16 cellular contexts compared by ENCODE assay signal in the genomic region with DNA sequence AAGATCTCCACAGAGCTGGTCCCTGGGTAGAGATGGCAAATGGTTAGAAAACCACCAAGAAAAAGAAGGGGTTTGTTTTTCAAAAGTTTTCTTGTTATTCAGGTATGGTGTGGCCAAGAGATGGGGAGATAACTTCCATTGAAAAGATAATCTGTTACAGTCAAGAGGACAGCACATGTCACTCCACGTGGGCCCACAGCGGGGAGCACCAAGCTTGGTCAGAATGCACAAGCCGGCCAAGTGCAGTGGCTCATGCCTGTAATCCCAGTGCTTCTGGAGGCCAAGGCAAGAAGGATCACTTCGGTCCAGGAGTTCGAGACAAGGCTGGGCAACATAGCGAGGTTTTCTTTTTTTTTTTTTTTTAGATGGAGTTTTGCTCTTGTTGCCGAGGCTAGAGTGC. TPM values are rescaled to one million over a fixed set of nuclear protein-coding genes. Genes with fewer than 3 reads are reported as not detected.
A peak's percentile ranks its signal among the peaks of the same experiment; 100 is the strongest.
DNase-seq lines count a peak whose midpoint lies in the region; ATAC-seq and TF ChIP-seq lines count a peak whose summit lies in the region.
"Had no signal": no experiment of that assay in that cellular context is flagged by ENCODE, and none has a peak within 500 bp of the region (broad histone marks: within the 10 kb centered on the region; RNA-seq: fewer than 3 reads in every experiment).

No MANE protein-coding gene starts in this region.

- H3K9me3 Mint-ChIP-seq in activated naive CD4-positive, alpha-beta T cell treated with anti-CD3 and anti-CD28 coated beads, Interleukin-2, amount 50 U/mL, for 24 hours = no peaks in the 10 kb centered on the region
- no peaks in the 10 kb centered on the region for H3K9me3 Mint-ChIP-seq in activated naive CD4-positive, alpha-beta T cell treated with anti-CD3 and anti-CD28 coated beads for 36 hours
- H3K9me3 Mint-ChIP-seq in glutamatergic neuron (ENCODE audit: unreplicated experiment) = no peaks in the 10 kb centered on the region
- H3K9me3 Mint-ChIP-seq in neural crest cell = no peaks in the 10 kb centered on the region
- H3K9me3 Mint-ChIP-seq: CD4-positive, alpha-beta memory T cell; H9 had no signal

- H3K36me3 ChIP-seq in WERI-Rb-1 = no peaks in the 10 kb centered on the region
- H3K36me3 ChIP-seq: BLaER1 had no signal

- no peak overlapping the region for H3K4me3 Mint-ChIP-seq in activated naive CD4-positive, alpha-beta T cell treated with anti-CD3 and anti-CD28 coated beads, Interleukin-2, amount 50 U/mL, for 24 hours
- H3K4me3 Mint-ChIP-seq in activated naive CD4-positive, alpha-beta T cell treated with anti-CD3 and anti-CD28 coated beads for 36 hours = no peak overlapping the region
- no peak overlapping the region for H3K4me3 Mint-ChIP-seq in glutamatergic neuron (ENCODE audit: unreplicated experiment)
- H3K4me3 Mint-ChIP-seq in neural crest cell = peak overlapping the region; percentile 24
- H3K4me3 Mint-ChIP-seq: CD14-positive monocyte; CD4-positive, alpha-beta memory T cell; H9 had no signal

- no peak overlapping the region for H3K27ac ChIP-seq in WERI-Rb-1
- H3K27ac ChIP-seq: BLaER1 had no signal

- H3K27me3 ChIP-seq in WERI-Rb-1 (ENCODE audit: insufficient read depth, low read depth, severe bottlenecking) = no peaks in the 10 kb centered on the region
- H3K27me3 ChIP-seq: BLaER1 had no signal

- CTCF ChIA-PET in activated naive CD4-positive, alpha-beta T cell treated with anti-CD3 and anti-CD28 coated beads for 36 hours (lab: Charles Lee) = interaction anchor here (0.7 kb wide), 1 partner anchor 91 kb away, joined by 3 read pairs; no protein-coding TSS in a partner anchor

- no peak for ATAC-seq in GM18502 (IDR thresholded peaks at IDR 0.05; ENCODE audit: poor library complexity, unreplicated experiment)
- ATAC-seq in GM21737 (IDR thresholded peaks at IDR 0.05; ENCODE audit: unreplicated experiment) = no peak

- no peaks in the 10 kb centered on the region for H3K9me3 ChIP-seq in WERI-Rb-1 (ENCODE audit: severe bottlenecking)
- H3K9me3 ChIP-seq: BLaER1 had no signal

- no peak overlapping the region for H3K4me3 ChIP-seq in WERI-Rb-1 (ENCODE audit: low read depth, low read length)
- H3K4me3 ChIP-seq: BLaER1 had no signal

- H3K4me1 Mint-ChIP-seq in activated naive CD4-positive, alpha-beta T cell treated with anti-CD3 and anti-CD28 coated beads, Interleukin-2, amount 50 U/mL, for 24 hours = peaks cover 41% of the 10 kb centered on the region
- peaks cover 41% of the 10 kb centered on the region for H3K4me1 Mint-ChIP-seq in activated naive CD4-positive, alpha-beta T cell treated with anti-CD3 and anti-CD28 coated beads for 36 hours (ENCODE audit: low read depth)
- H3K4me1 Mint-ChIP-seq in glutamatergic neuron (ENCODE audit: low read depth, unreplicated experiment) (peaks cover 7% of the 10 kb centered on the region), neural crest cell (peaks cover 12% of the 10 kb centered on the region)

- H3K27me3 Mint-ChIP-seq in activated naive CD4-positive, alpha-beta T cell treated with anti-CD3 and anti-CD28 coated beads, Interleukin-2, amount 50 U/mL, for 24 hours = no peaks in the 10 kb centered on the region
- H3K27me3 Mint-ChIP-seq in activated naive CD4-positive, alpha-beta T cell treated with anti-CD3 and anti-CD28 coated beads for 36 hours (ENCODE audit: low read depth) = no peaks in the 10 kb centered on the region
- H3K27me3 Mint-ChIP-seq in glutamatergic neuron (ENCODE audit: unreplicated experiment) (peaks cover 1% of the 10 kb centered on the region), neural crest cell (ENCODE audit: low read depth) (no peaks in the 10 kb centered on the region)

- peaks cover 2% of the 10 kb centered on the region for H3K36me3 Mint-ChIP-seq in activated naive CD4-positive, alpha-beta T cell treated with anti-CD3 and anti-CD28 coated beads, Interleukin-2, amount 50 U/mL, for 24 hours
- no peaks in the 10 kb centered on the region for H3K36me3 Mint-ChIP-seq in activated naive CD4-positive, alpha-beta T cell treated with anti-CD3 and anti-CD28 coated beads for 36 hours (ENCODE audit: low read depth)
- H3K36me3 Mint-ChIP-seq in glutamatergic neuron (ENCODE audit: unreplicated experiment) (no peaks in the 10 kb centered on the region), neural crest cell (ENCODE audit: low read depth) (no peaks in the 10 kb centered on the region)
- H3K36me3 Mint-ChIP-seq: CD14-positive monocyte; CD4-positive, alpha-beta memory T cell had no signal

- 0 out of 2 replicates have a peak, but pooled peaks have one; percentile 6 for TF ChIP-seq CTCF in WERI-Rb-1 (IDR thresholded peaks at IDR 0.05; ENCODE audit: low read depth, low read length)
- no peak for TF ChIP-seq CTCF in glutamatergic neuron (IDR thresholded peaks at IDR 0.05; ENCODE audit: partially characterized antibody, unreplicated experiment)
- TF ChIP-seq CTCF in neural crest cell (conservative IDR thresholded peaks at IDR 0.05) = no peak

- H3K27ac Mint-ChIP-seq in activated naive CD4-positive, alpha-beta T cell treated with anti-CD3 and anti-CD28 coated beads, Interleukin-2, amount 50 U/mL, for 24 hours = peak overlapping the region; percentile 59
- no peak overlapping the region for H3K27ac Mint-ChIP-seq in activated naive CD4-positive, alpha-beta T cell treated with anti-CD3 and anti-CD28 coated beads for 36 hours
- H3K27ac Mint-ChIP-seq in glutamatergic neuron (ENCODE audit: unreplicated experiment) = peak overlapping the region; percentile 5
- H3K27ac Mint-ChIP-seq in neural crest cell (ENCODE audit: unreplicated experiment) = no peak overlapping the region
- H3K27ac Mint-ChIP-seq: CD14-positive monocyte had no signal

- no peak for DNase-seq in activated naive CD4-positive, alpha-beta T cell treated with anti-CD3 and anti-CD28 coated beads for 36 hours
- DNase-seq in WERI-Rb-1 = peak; percentile 46
- DNase-seq in glutamatergic neuron = no peak
- no peak for DNase-seq in neural crest cell (ENCODE audit: low read depth, low spot score)
- DNase-seq: 8988T; CD4-positive, alpha-beta memory T cell; DMS153; DMS79; GF-D8; GOT3; H9 had no signal

- intact Hi-C loops in activated naive CD4-positive, alpha-beta T cell treated with anti-CD3 and anti-CD28 coated beads for 36 hours (cut with micrococcal nuclease) = loop anchor here (10.0 kb wide), 1 partner anchor 884 kb away; no protein-coding TSS in a partner anchor

RNA-seq across cellular contexts. Expression of gene LCLAT1, which starts 6.0 kb away (rescaled TPM):
- total RNA-seq in activated naive CD4-positive, alpha-beta T cell treated with anti-CD3 and anti-CD28 coated beads for 36 hours = 10 to 100 TPM; 18.8 to 22.8 TPM
- total RNA-seq in glutamatergic neuron (ENCODE audit: unreplicated experiment) (16.0 TPM), neural crest cell (26.8 and 27.7 TPM in 2 replicates)

Comparison
In these comparisons a context has a peak if more than half of its experiments do, and no peak if none do; other contexts are left out.
1. H3K27ac Mint-ChIP-seq: peak in activated naive CD4-positive, alpha-beta T cell treated with anti-CD3 and anti-CD28 coated beads, Interleukin-2, amount 50 U/mL, for 24 hours (single experiment) and glutamatergic neuron (single experiment); none in activated naive CD4-positive, alpha-beta T cell treated with anti-CD3 and anti-CD28 coated beads for 36 hours (single experiment) and neural crest cell (single experiment).